ENCODE assay signal across 2 cellular contexts in the genomic region with DNA sequence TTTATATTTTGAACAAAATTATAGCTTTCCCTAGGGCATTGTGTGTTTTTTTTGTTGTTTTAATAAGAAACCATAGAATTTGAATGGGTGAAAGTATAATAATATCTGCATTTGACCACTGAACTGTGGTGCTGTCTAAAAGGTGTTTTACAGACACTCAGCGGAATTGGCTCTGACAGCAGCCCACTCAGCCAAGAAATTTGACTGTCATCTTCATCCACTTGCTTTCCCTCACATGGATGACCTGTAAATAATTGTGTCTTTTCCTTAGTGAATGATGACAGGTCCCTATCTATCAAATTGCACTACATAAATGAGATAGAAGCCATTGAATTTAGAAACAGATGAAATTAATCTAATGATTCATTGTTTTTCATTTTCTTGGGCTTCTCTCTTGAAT.
TF ChIP-seq lines count a peak whose summit lies in the region.

No MANE protein-coding gene starts in this region.

TF ChIP-seq in neural cell, 6 proteins besides CTCF, POLR2A, EP300 and RAD21 (continued from another document):
- TF ChIP-seq, protein P1, sequence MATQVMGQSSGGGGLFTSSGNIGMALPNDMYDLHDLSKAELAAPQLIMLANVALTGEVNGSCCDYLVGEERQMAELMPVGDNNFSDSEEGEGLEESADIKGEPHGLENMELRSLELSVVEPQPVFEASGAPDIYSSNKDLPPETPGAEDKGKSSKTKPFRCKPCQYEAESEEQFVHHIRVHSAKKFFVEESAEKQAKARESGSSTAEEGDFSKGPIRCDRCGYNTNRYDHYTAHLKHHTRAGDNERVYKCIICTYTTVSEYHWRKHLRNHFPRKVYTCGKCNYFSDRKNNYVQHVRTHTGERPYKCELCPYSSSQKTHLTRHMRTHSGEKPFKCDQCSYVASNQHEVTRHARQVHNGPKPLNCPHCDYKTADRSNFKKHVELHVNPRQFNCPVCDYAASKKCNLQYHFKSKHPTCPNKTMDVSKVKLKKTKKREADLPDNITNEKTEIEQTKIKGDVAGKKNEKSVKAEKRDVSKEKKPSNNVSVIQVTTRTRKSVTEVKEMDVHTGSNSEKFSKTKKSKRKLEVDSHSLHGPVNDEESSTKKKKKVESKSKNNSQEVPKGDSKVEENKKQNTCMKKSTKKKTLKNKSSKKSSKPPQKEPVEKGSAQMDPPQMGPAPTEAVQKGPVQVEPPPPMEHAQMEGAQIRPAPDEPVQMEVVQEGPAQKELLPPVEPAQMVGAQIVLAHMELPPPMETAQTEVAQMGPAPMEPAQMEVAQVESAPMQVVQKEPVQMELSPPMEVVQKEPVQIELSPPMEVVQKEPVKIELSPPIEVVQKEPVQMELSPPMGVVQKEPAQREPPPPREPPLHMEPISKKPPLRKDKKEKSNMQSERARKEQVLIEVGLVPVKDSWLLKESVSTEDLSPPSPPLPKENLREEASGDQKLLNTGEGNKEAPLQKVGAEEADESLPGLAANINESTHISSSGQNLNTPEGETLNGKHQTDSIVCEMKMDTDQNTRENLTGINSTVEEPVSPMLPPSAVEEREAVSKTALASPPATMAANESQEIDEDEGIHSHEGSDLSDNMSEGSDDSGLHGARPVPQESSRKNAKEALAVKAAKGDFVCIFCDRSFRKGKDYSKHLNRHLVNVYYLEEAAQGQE (IDR thresholded peaks at IDR 0.05; ENCODE audit: borderline replicate concordance), result no peak
- peak; percentile 37 for TF ChIP-seq POLR2AphosphoS5 (IDR thresholded peaks at IDR 0.05)
TF ChIP-seq in neural cell: peak in this region for 1.

TF ChIP-seq in SK-N-SH, 30 proteins besides CTCF, POLR2A, EP300 and RAD21 (continued from another document):
- TF ChIP-seq PBX3 (IDR thresholded peaks at IDR 0.05) (no peak), RFX5 (IDR thresholded peaks at IDR 0.05; ENCODE audit: low read length) (no peak)
TF ChIP-seq in SK-N-SH: peak in this region for 0.
